Comparison of ENCODE assay signal across 11 cellular contexts in genomic region chr2:5616019-5616418, GRCh38.
"Had no signal": no experiment of that assay in that cellular context is flagged by ENCODE, and none has a peak within 500 bp of the region (broad histone marks: within the 10 kb centered on the region; RNA-seq: fewer than 3 reads in every experiment).

No MANE protein-coding gene starts in this region.

- FAIRE-seq: H1, H54 had no signal

- H3K4me3 ChIP-seq: GM23248, GM23338, HAP-1 had no signal

- H3K27ac ChIP-seq: GM23248 had no signal

- H3K9me3 Mint-ChIP-seq: H9 had no signal

- DNase-seq: GM23248, GOT3, H7, H9, HCEC 1CT, HFFc6 had no signal

- ATAC-seq: GM23338, HCT116 had no signal

- H3K36me3 ChIP-seq: HAP-1 had no signal

- H3K4me1 ChIP-seq: HAP-1 had no signal

- H3K9ac ChIP-seq: GM23248 had no signal

- H3K4me3 Mint-ChIP-seq: GM23338, H9, HFFc6 had no signal

- H3K27ac Mint-ChIP-seq: GM23338, H9, HFFc6 had no signal

- H2AFZ ChIP-seq: GM23248, GM23338 had no signal

- H3K4me1 Mint-ChIP-seq: GM23338 had no signal

- H3K4me2 ChIP-seq: GM23338 had no signal

- H3K9me3 ChIP-seq: HAP-1 had no signal
